8 cellular contexts compared by ENCODE assay signal in the genomic region with DNA sequence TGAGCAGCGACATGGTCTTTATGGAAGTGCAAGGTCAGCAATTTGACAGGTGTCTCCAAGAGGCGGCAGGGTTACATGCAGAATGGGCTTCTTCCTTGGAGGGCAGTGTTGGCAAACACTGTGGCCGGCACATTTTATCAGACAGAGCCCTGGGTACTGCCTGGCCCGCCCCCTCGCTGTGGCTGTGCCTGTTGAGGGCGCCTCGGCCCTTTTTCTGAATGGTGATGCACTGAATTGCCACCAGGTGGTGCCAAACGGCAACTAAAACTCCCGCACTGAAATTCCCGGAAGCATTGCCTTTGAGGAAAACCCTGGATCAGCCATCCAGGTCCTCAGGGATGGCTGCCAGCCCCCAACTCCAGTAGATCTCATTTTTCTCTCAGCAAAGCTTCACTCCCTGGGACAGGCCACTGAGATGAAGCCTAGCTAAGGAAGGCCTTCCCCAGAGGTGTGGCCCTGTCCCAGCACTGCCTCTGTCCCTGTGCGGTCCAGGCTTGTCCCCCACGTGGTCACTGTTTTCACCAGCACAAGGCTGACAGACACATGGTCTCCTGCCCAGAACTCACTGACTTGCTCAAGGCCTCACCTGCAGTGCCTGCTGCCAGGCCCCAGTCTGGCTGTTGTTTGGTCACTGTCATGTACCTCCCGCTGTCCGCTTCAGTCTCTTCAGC.
DNase-seq lines count a peak whose midpoint lies in the region; ATAC-seq and TF ChIP-seq lines count a peak whose summit lies in the region.

No MANE protein-coding gene starts in this region.

- peak; percentile 75 for ATAC-seq in activated T-helper 17 cell treated with anti-CD3 and anti-CD28 coated beads, Interleukin-2, amount 50 U/mL, for 72 hours (replicated peaks)

- peak overlapping the region; percentile 82 for H3K27ac Mint-ChIP-seq in activated T-helper 17 cell treated with anti-CD3 and anti-CD28 coated beads, Interleukin-2, amount 50 U/mL, for 72 hours
- peak overlapping the region; percentile 40 for H3K27ac Mint-ChIP-seq in type B pancreatic cell

- H3K27me3 ChIP-seq in neural cell (ENCODE audit: insufficient read depth, low read depth, low read length), result no peaks in the 10 kb centered on the region

- H3K4me2 ChIP-seq in neural cell (ENCODE audit: low read length), result no peak overlapping the region

- H3K36me3 Mint-ChIP-seq in activated T-helper 17 cell treated with anti-CD3 and anti-CD28 coated beads, Interleukin-2, amount 50 U/mL, for 72 hours (ENCODE audit: low read depth), result peaks cover 26% of the 10 kb centered on the region
- H3K36me3 Mint-ChIP-seq in type B pancreatic cell, result peaks cover 8% of the 10 kb centered on the region

- H3K27me3 Mint-ChIP-seq in activated T-helper 17 cell treated with anti-CD3 and anti-CD28 coated beads, Interleukin-2, amount 50 U/mL, for 72 hours, result no peaks in the 10 kb centered on the region
- no peaks in the 10 kb centered on the region for H3K27me3 Mint-ChIP-seq in type B pancreatic cell

- H3K27ac ChIP-seq in neural cell (ENCODE audit: low read length), result no peak overlapping the region

- no peak overlapping the region for H3K4me3 Mint-ChIP-seq in activated T-helper 17 cell treated with anti-CD3 and anti-CD28 coated beads, Interleukin-2, amount 50 U/mL, for 72 hours
- H3K4me3 Mint-ChIP-seq in type B pancreatic cell, result no peak overlapping the region

- DNase-seq in activated CD4-positive, alpha-beta T cell treated with anti-CD3 and anti-CD28 coated beads for 24 hours (ENCODE audit: low read depth in 2 of 2), result peak; percentile 10 to 22
- no peak for DNase-seq in activated CD4-positive, alpha-beta T cell treated with anti-CD3 and anti-CD28 coated beads for 1 hour
- DNase-seq in HuH-7.5 (ENCODE audit: low spot score), result peak; percentile 68
- DNase-seq in OCI-M1 (lab: John Stamatoyannopoulos, UW), result peak; percentile 73
- peak; percentile 77 for DNase-seq in fibroblast of the aortic adventitia (ENCODE audit: low read depth)
- DNase-seq in type B pancreatic cell (ENCODE audit: extremely low spot score, unreplicated experiment), result no peak

- H3K9me2 ChIP-seq in neural cell (ENCODE audit: insufficient read depth, low read length), result no peaks in the 10 kb centered on the region

- H3K9ac ChIP-seq in neural cell (ENCODE audit: low read length), result peak overlapping the region; percentile 11

- H3K4me3 ChIP-seq in fibroblast of the aortic adventitia (ENCODE audit: low read depth, low read length) (no peak overlapping the region), neural cell (ENCODE audit: low read length) (no peak overlapping the region)

- no peak overlapping the region for H2AFZ ChIP-seq in neural cell (ENCODE audit: low read depth, low read length)

- TF ChIP-seq CTCF in fibroblast of the aortic adventitia (IDR thresholded peaks at IDR 0.05; ENCODE audit: insufficient read depth, low read length), result peak; percentile 82
- peak; percentile 97 for TF ChIP-seq CTCF in neural cell (IDR thresholded peaks at IDR 0.05; ENCODE audit: poor library complexity, severe bottlenecking)
- TF ChIP-seq CTCF in type B pancreatic cell (conservative IDR thresholded peaks at IDR 0.05), result peak; percentile 95

- H3K36me3 ChIP-seq in neural cell (ENCODE audit: insufficient read depth, low read length), result no peaks in the 10 kb centered on the region

- no peaks in the 10 kb centered on the region for H3K4me1 Mint-ChIP-seq in activated T-helper 17 cell treated with anti-CD3 and anti-CD28 coated beads, Interleukin-2, amount 50 U/mL, for 72 hours
- peaks cover 6% of the 10 kb centered on the region for H3K4me1 Mint-ChIP-seq in type B pancreatic cell (ENCODE audit: unreplicated experiment)

- H3K9me3 ChIP-seq in neural cell (ENCODE audit: low read length), result no peaks in the 10 kb centered on the region

- H3F3A ChIP-seq in neural cell (ENCODE audit: insufficient read depth, low read length, poor library complexity, severe bottlenecking), result no peaks in the 10 kb centered on the region

- no peak for TF ChIP-seq EP300 in neural cell (conservative IDR thresholded peaks at IDR 0.05; ENCODE audit: poor library complexity, severe bottlenecking)

- peak; percentile 95 for TF ChIP-seq RAD21 in neural cell (conservative IDR thresholded peaks at IDR 0.05)

- no peaks in the 10 kb centered on the region for H3K9me3 Mint-ChIP-seq in activated T-helper 17 cell treated with anti-CD3 and anti-CD28 coated beads, Interleukin-2, amount 50 U/mL, for 72 hours
- no peaks in the 10 kb centered on the region for H3K9me3 Mint-ChIP-seq in type B pancreatic cell

- H3K79me2 ChIP-seq in neural cell (replicated peaks; ENCODE audit: insufficient read depth, low read length), result no peaks in the 10 kb centered on the region

- H4K20me1 ChIP-seq in neural cell (ENCODE audit: insufficient read depth), result no peaks in the 10 kb centered on the region

TF ChIP-seq in neural cell, 6 proteins besides CTCF, POLR2A, EP300 and RAD21:
- TF ChIP-seq POLR2AphosphoS5 (IDR thresholded peaks at IDR 0.05) (no peak), TAF1 (IDR thresholded peaks at IDR 0.05; ENCODE audit: low read depth) (no peak), MXI1 (conservative IDR thresholded peaks at IDR 0.05; ENCODE audit: poor library complexity, severe bottlenecking) (peak; percentile 25), EZH2 (IDR thresholded peaks at IDR 0.05; ENCODE audit: borderline replicate concordance, insufficient read depth, low read length, poor library complexity, severe bottlenecking) (no peak), SMC3 (conservative IDR thresholded peaks at IDR 0.05; ENCODE audit: poor library complexity) (peak; percentile 95)
- TF ChIP-seq, protein P1, sequence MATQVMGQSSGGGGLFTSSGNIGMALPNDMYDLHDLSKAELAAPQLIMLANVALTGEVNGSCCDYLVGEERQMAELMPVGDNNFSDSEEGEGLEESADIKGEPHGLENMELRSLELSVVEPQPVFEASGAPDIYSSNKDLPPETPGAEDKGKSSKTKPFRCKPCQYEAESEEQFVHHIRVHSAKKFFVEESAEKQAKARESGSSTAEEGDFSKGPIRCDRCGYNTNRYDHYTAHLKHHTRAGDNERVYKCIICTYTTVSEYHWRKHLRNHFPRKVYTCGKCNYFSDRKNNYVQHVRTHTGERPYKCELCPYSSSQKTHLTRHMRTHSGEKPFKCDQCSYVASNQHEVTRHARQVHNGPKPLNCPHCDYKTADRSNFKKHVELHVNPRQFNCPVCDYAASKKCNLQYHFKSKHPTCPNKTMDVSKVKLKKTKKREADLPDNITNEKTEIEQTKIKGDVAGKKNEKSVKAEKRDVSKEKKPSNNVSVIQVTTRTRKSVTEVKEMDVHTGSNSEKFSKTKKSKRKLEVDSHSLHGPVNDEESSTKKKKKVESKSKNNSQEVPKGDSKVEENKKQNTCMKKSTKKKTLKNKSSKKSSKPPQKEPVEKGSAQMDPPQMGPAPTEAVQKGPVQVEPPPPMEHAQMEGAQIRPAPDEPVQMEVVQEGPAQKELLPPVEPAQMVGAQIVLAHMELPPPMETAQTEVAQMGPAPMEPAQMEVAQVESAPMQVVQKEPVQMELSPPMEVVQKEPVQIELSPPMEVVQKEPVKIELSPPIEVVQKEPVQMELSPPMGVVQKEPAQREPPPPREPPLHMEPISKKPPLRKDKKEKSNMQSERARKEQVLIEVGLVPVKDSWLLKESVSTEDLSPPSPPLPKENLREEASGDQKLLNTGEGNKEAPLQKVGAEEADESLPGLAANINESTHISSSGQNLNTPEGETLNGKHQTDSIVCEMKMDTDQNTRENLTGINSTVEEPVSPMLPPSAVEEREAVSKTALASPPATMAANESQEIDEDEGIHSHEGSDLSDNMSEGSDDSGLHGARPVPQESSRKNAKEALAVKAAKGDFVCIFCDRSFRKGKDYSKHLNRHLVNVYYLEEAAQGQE (IDR thresholded peaks at IDR 0.05; ENCODE audit: borderline replicate concordance), result peak; percentile 98

Comparison
In these comparisons a context has a peak if more than half of its experiments do, and no peak if none do; other contexts are left out.
1. DNase-seq: peak in activated CD4-positive, alpha-beta T cell treated with anti-CD3 and anti-CD28 coated beads for 24 hours (2 of 2), HuH-7.5 (single experiment), OCI-M1 (single experiment) and fibroblast of the aortic adventitia (single experiment); none in activated CD4-positive, alpha-beta T cell treated with anti-CD3 and anti-CD28 coated beads for 1 hour (single experiment) and type B pancreatic cell (single experiment).
2. Peak in every context shown above with its lines, with median percentiles within 50 percentile points of each other: CTCF ChIP-seq.